2 cellular contexts compared by ENCODE assay signal in the genomic region with DNA sequence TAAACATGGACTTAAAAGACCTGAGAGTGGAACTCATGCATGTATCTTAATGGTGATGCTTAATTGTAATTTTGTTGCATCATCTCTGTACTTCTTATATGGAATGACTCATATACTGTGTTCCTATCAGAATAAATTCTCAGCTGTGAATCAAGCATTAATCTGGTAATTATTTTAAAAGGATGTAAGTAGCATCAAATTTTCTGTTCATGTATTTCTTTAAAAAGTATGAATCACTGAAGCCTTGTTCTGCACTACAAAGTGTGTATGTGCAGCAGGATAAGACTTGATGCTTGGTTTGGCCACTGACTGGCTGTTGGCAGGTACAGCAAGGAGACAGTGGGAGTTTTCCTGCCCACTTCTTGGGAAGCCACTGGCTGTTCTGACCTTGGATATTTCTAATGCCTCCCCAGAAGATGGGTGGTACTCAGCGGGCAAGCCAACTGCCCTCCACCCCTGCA.
TF ChIP-seq lines count a peak whose summit lies in the region.

No MANE protein-coding gene starts in this region.

TF ChIP-seq in SK-N-SH treated with all-trans-retinoic acid at 6 μM for 48 hours, 23 proteins besides CTCF, POLR2A, EP300 and RAD21:
- TF ChIP-seq ISL1 (CRISPR knock-in tag; IDR thresholded peaks at IDR 0.05) (peak; percentile 23; the same call in 1 of the 2 replicates), ESRRG (CRISPR knock-in tag; IDR thresholded peaks at IDR 0.05) (no peak), ARNTL (CRISPR knock-in tag; IDR thresholded peaks at IDR 0.05; ENCODE audit: borderline replicate concordance, low read depth) (no peak), PATZ1 (CRISPR knock-in tag; IDR thresholded peaks at IDR 0.05; ENCODE audit: borderline replicate concordance) (no peak)

TF ChIP-seq in SK-N-SH, 30 proteins besides CTCF, POLR2A, EP300 and RAD21:
- TF ChIP-seq USF2 (IDR thresholded peaks at IDR 0.05; ENCODE audit: borderline replicate concordance, low read depth, low read length) (no peak), NRF1 (IDR thresholded peaks at IDR 0.05; ENCODE audit: low read depth, low read length) (no peak), EZH2phosphoT487 (IDR thresholded peaks at IDR 0.05; ENCODE audit: borderline replicate concordance, low read depth) (no peak), FOXM1 (IDR thresholded peaks at IDR 0.05; ENCODE audit: low read depth) (no peak), GABPA (IDR thresholded peaks at IDR 0.05; ENCODE audit: low read depth) (no peak), MXI1 (IDR thresholded peaks at IDR 0.05; ENCODE audit: low read depth, low read length) (no peak)
- TF ChIP-seq, protein P1, sequence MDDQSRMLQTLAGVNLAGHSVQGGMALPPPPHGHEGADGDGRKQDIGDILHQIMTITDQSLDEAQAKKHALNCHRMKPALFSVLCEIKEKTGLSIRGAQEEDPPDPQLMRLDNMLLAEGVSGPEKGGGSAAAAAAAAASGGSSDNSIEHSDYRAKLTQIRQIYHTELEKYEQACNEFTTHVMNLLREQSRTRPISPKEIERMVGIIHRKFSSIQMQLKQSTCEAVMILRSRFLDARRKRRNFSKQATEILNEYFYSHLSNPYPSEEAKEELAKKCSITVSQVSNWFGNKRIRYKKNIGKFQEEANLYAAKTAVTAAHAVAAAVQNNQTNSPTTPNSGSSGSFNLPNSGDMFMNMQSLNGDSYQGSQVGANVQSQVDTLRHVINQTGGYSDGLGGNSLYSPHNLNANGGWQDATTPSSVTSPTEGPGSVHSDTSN (IDR thresholded peaks at IDR 0.05), result no peak
